In genomic region chr12:46680506-46680905, GRCh38 we compare ENCODE assay signal across 32 cellular contexts.
"Had no signal": no experiment of that assay in that cellular context is flagged by ENCODE, and none has a peak within 500 bp of the region (broad histone marks: within the 10 kb centered on the region; RNA-seq: fewer than 3 reads in every experiment).

No MANE protein-coding gene starts in this region.

- H3K27ac ChIP-seq: adrenal gland, body of pancreas, cardiac muscle cell, coronary artery, dorsolateral prefrontal cortex, WERI-Rb-1 had no signal

- H3K27me3 ChIP-seq: adrenal gland, body of pancreas, cardiac muscle cell had no signal

- ATAC-seq: activated CD4-positive, alpha-beta T cell treated with anti-CD3 and anti-CD28 coated beads for 36 hours; activated CD8-positive, alpha-beta memory T cell treated with anti-CD3 and anti-CD28 coated beads, Interleukin-2, amount 10 ng/mL, durations not matched to agents 7 days and 5 days; activated CD8-positive, alpha-beta T cell treated with anti-CD3 and anti-CD28 coated beads, Interleukin-2, amount 10 ng/mL, durations not matched to agents 7 days and 5 days; activated naive CD8-positive, alpha-beta T cell treated with anti-CD3 and anti-CD28 coated beads, Interleukin-2, amount 50 U/mL, for 24 hours; body of pancreas; esophagus mucosa; T-helper 17 cell had no signal

- H3K36me3 ChIP-seq: adrenal gland, cardiac muscle cell, WERI-Rb-1 had no signal

- H3K4me3 ChIP-seq: adrenal gland, body of pancreas, cardiac muscle cell, coronary artery, dorsolateral prefrontal cortex had no signal

- DNase-seq: activated CD4-positive, alpha-beta memory T cell treated with anti-CD3 and anti-CD28 coated beads for 36 hours; activated CD4-positive, alpha-beta T cell treated with anti-CD3 and anti-CD28 coated beads for 36 hours; activated CD4-positive, alpha-beta T cell treated with anti-CD3 and anti-CD28 coated beads, Interleukin-2, amount 10 ng/mL, durations not matched to agents 24 days and 14 days; activated CD4-positive, CD25-positive, alpha-beta regulatory T cell; activated CD4-positive, CD25-positive, alpha-beta regulatory T cell treated with anti-CD3 and anti-CD28 coated beads, Interleukin-2, amount 50 U/mL, for 72 hours; activated CD8-positive, alpha-beta memory T cell treated with anti-CD3 and anti-CD28 coated beads, Interleukin-2, amount 10 ng/mL, durations not matched to agents 7 days and 5 days; activated CD8-positive, alpha-beta memory T cell treated with anti-CD3 and anti-CD28 coated beads, Interleukin-2, amount 50 U/mL, for 4 hours; activated CD8-positive, alpha-beta T cell treated with anti-CD3 and anti-CD28 coated beads, Interleukin-2, amount 10 ng/mL, durations not matched to agents 7 days and 5 days; activated effector memory CD4-positive, alpha-beta T cell treated with anti-CD3 and anti-CD28 coated beads, Interleukin-2, amount 50 U/mL, for 16 hours; activated naive CD4-positive, alpha-beta T cell treated with anti-CD3 and anti-CD28 coated beads for 36 hours; activated naive CD8-positive, alpha-beta T cell treated with anti-CD3 and anti-CD28 coated beads for 36 hours; activated naive CD8-positive, alpha-beta T cell treated with anti-CD3 and anti-CD28 coated beads, Interleukin-2, amount 50 U/mL, for 24 hours; activated T-cell treated with anti-CD3 and anti-CD28 coated beads, Interleukin-2, amount 50 U/mL, for 1 hour; activated T-cell treated with anti-CD3 and anti-CD28 coated beads, Interleukin-2, amount 50 U/mL, for 48 hours; adrenal gland; amygdala; aorta; body of pancreas; central memory CD4-positive, alpha-beta T cell; cerebellar nuclear complex; dorsolateral prefrontal cortex; effector memory CD4-positive, alpha-beta T cell; endodermal cell; foreskin fibroblast; head of caudate nucleus; T-helper 17 cell; T1000; WERI-Rb-1 had no signal

- FAIRE-seq: frontal cortex had no signal

- H3K4me1 ChIP-seq: adrenal gland had no signal

- H3K9me3 ChIP-seq: adrenal gland, body of pancreas had no signal
